In genomic region chr2:96261328-96262003, GRCh38 we compare ENCODE assay signal across 9 cellular contexts. TPM values are rescaled to one million over a fixed set of nuclear protein-coding genes. Genes with fewer than 3 reads are reported as not detected.
DNase-seq lines count a peak whose midpoint lies in the region; TF ChIP-seq lines count a peak whose summit lies in the region.
"Had no signal": no experiment of that assay in that cellular context is flagged by ENCODE, and none has a peak within 500 bp of the region (broad histone marks: within the 10 kb centered on the region; RNA-seq: fewer than 3 reads in every experiment).

No MANE protein-coding gene starts in this region.

- no peak for TF ChIP-seq CTCF in progenitor cell of endocrine pancreas (IDR thresholded peaks at IDR 0.05; ENCODE audit: unreplicated experiment)

- H3K4me1 ChIP-seq in BLaER1 (peaks cover 70% of the 10 kb centered on the region), Karpas-422 (ENCODE audit: low read length) (peaks cover 36% of the 10 kb centered on the region), esophagus (ENCODE audit: control insufficient read depth in 2 of 2, insufficient read depth in 2 of 2, low read length in 1 of 2) (peaks cover 16 to 18% of the 10 kb centered on the region in 2 donors)

- H3K9ac ChIP-seq in BLaER1 (peak overlapping the region; percentile 34; the same call in 1 of the 2 replicates), Karpas-422 (ENCODE audit: low read length) (peak overlapping the region; percentile 35; the same call in 1 of the 2 replicates)

- H2AFZ ChIP-seq in Karpas-422 (ENCODE audit: low read length), result no peak overlapping the region

- H3K27ac ChIP-seq in BLaER1 (0 out of 2 replicates have a peak overlapping the region, but pooled peaks have one; percentile 40), Karpas-422 (ENCODE audit: low read length) (no peak overlapping the region), esophagus (ENCODE audit: low read depth in 2 of 2, low read length in 1 of 2) (peak overlapping the region; percentile 91 to 97)

- H3K4me3 ChIP-seq in BLaER1 (no peak overlapping the region), Karpas-422 (ENCODE audit: low read length) (no peak overlapping the region), esophagus (ENCODE audit: low read depth in 1 of 2, low read length in 2 of 2) (no peak overlapping the region)

- H3K9me3 ChIP-seq in BLaER1 (no peaks in the 10 kb centered on the region), Karpas-422 (ENCODE audit: low read length) (no peaks in the 10 kb centered on the region), esophagus (ENCODE audit: control insufficient read depth in 2 of 2, insufficient read depth in 1 of 2, low read depth in 1 of 2, low read length in 1 of 2) (no peaks in the 10 kb centered on the region)

- H3K27ac Mint-ChIP-seq in progenitor cell of endocrine pancreas, result peak overlapping the region; percentile 37

- H3K36me3 Mint-ChIP-seq in progenitor cell of endocrine pancreas (ENCODE audit: insufficient read depth), result no peaks in the 10 kb centered on the region

- H3K9me2 ChIP-seq in Karpas-422 (replicated peaks; ENCODE audit: insufficient read depth, low read length), result no peaks in the 10 kb centered on the region

- no peak overlapping the region for H3K4me3 Mint-ChIP-seq in progenitor cell of endocrine pancreas (ENCODE audit: low read depth)

- H3K27me3 ChIP-seq in BLaER1, result no peaks in the 10 kb centered on the region
- no peaks in the 10 kb centered on the region for H3K27me3 ChIP-seq in Karpas-422 (ENCODE audit: low read length)
- H3K27me3 ChIP-seq in esophagus (ENCODE audit: control insufficient read depth in 1 of 2, insufficient read depth in 2 of 2, low read length in 2 of 2), result no peaks in the 10 kb centered on the region

- DNase-seq in Karpas-422, result no peak
- DNase-seq in progenitor cell of endocrine pancreas (ENCODE audit: low spot score, unreplicated experiment), result no peak
- DNase-seq in NCI-H2227 (lab: John Stamatoyannopoulos, UW; ENCODE audit: unreplicated experiment), result no peak
- no peak for DNase-seq in activated CD4-positive, CD25-positive, alpha-beta regulatory T cell treated with anti-CD3 and anti-CD28 coated beads, Interleukin-2, amount 50 U/mL, for 72 hours
- DNase-seq in activated effector memory CD4-positive, alpha-beta T cell treated with anti-CD3 and anti-CD28 coated beads, Interleukin-2, amount 50 U/mL, for 16 hours, result no peak
- DNase-seq in activated CD4-positive, CD25-positive, alpha-beta regulatory T cell (lab: John Stamatoyannopoulos, UW), result no peak
- DNase-seq: NCI-H1105 treated with DMSO at 0.1 percent for 48 hours had no signal

- 64 to 88% methylated on average over 6 of the region's 6 CpGs for WGBS in esophagus, 2 donors

- H3K4me2 ChIP-seq in BLaER1, result peak overlapping the region; percentile 81
- H3K4me2 ChIP-seq in Karpas-422 (ENCODE audit: low read depth, low read length, poor library complexity, severe bottlenecking), result no peak overlapping the region

- H4K20me1 ChIP-seq in BLaER1 (peaks cover 85% of the 10 kb centered on the region), Karpas-422 (ENCODE audit: insufficient read depth, low read depth, low read length) (peaks cover 20% of the 10 kb centered on the region; the same call in 1 of the 2 replicates)

- peaks cover 60% of the 10 kb centered on the region for H3K36me3 ChIP-seq in BLaER1
- H3K36me3 ChIP-seq in Karpas-422 (ENCODE audit: insufficient read depth, low read length), result peaks cover 8% of the 10 kb centered on the region; the same call in 1 of the 2 replicates
- peaks cover 0 to 7% of the 10 kb centered on the region in 2 donors for H3K36me3 ChIP-seq in esophagus (ENCODE audit: control insufficient read depth in 2 of 2, insufficient read depth in 2 of 2, low read length in 1 of 2)

- peaks cover 91% of the 10 kb centered on the region for H3K79me2 ChIP-seq in Karpas-422 (ENCODE audit: low read length)

- no peaks in the 10 kb centered on the region for H3K9me3 Mint-ChIP-seq in progenitor cell of endocrine pancreas (ENCODE audit: low read depth)

- H3K4me1 Mint-ChIP-seq in progenitor cell of endocrine pancreas (ENCODE audit: low read depth), result peaks cover 27% of the 10 kb centered on the region

- H3K27me3 Mint-ChIP-seq in progenitor cell of endocrine pancreas, result no peaks in the 10 kb centered on the region

RNA-seq across cellular contexts. Expression of gene TMEM127, which starts 4.3 kb away (rescaled TPM):
- total RNA-seq in Karpas-422 (2014; rRNA removed; shearing (Covaris generic); ENCODE audit: low replicate concordance), result 17.7 and 21.9 TPM in 2 replicates
- polyA plus RNA-seq in esophagus, result 10 to 100 TPM; 25.8 to 29.3 TPM
- total RNA-seq in progenitor cell of endocrine pancreas, result 34.5 and 37.2 TPM in 2 replicates

RNA-seq across cellular contexts. Expression of gene CIAO1, which starts 4.6 kb away (rescaled TPM):
- 71.2 and 101 TPM in 2 replicates for total RNA-seq in Karpas-422 (2014; rRNA removed; shearing (Covaris generic); ENCODE audit: low replicate concordance)
- 10 to 100 TPM; 25.3 to 38.7 TPM for polyA plus RNA-seq in esophagus
- 77.1 and 79.2 TPM in 2 replicates for total RNA-seq in progenitor cell of endocrine pancreas

RNA-seq across cellular contexts. Expression of gene SNRNP200, which starts 43.9 kb away (rescaled TPM):
- total RNA-seq in Karpas-422 (2014; rRNA removed; shearing (Covaris generic); ENCODE audit: low replicate concordance), result 68.1 and 83.8 TPM in 2 replicates
- 10 to 100 TPM; 52.5 to 65.6 TPM for polyA plus RNA-seq in esophagus
- total RNA-seq in progenitor cell of endocrine pancreas, result 223 and 235 TPM in 2 replicates

RNA-seq across cellular contexts. Expression of gene STARD7, which starts 52.8 kb away (rescaled TPM):
- total RNA-seq in Karpas-422 (2014; rRNA removed; shearing (Covaris generic); ENCODE audit: low replicate concordance), result 140 and 167 TPM in 2 replicates
- polyA plus RNA-seq in esophagus, result 10 to 100 TPM; 21.5 to 34.9 TPM
- total RNA-seq in progenitor cell of endocrine pancreas, result 117 and 118 TPM in 2 replicates
